ENCODE assay signal across 14 cellular contexts in the genomic region with DNA sequence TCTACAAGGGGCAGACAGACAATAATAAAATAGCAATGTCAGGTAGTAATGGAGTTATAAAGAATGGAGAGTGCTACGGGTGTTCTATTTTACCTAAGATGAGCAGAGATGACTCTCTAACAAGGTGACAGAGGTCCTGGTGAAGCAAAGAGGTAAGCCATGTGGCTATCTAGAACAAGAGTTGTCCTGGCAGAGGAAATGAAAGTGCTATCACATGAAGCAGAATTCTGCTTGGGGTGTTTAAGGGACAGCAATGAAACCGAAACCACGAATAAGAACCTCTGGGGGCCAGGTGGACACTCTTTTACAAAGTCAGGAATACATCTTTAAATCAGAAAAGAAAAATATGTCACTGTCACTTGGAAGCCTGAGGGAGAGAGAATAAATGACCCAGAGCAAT. TPM values are rescaled to one million over a fixed set of nuclear protein-coding genes. Genes with fewer than 3 reads are reported as not detected.
DNase-seq lines count a peak whose midpoint lies in the region; ATAC-seq, FAIRE-seq and TF ChIP-seq lines count a peak whose summit lies in the region.
"Had no signal": no experiment of that assay in that cellular context is flagged by ENCODE, and none has a peak within 500 bp of the region (broad histone marks: within the 10 kb centered on the region; RNA-seq: fewer than 3 reads in every experiment).

No MANE protein-coding gene starts in this region.

- H3K79me2 ChIP-seq in SK-N-SH (ENCODE audit: insufficient read depth) (no peaks in the 10 kb centered on the region), Karpas-422 (ENCODE audit: low read length) (no peaks in the 10 kb centered on the region)

- POLR2A ChIA-PET in SK-N-SH (lab: Yijun Ruan, JAX) = no interaction called here

- 51% methylated on average over 3 of the region's 3 CpGs for WGBS in SK-N-SH (ENCODE audit: low lambda C conversion rate)
- WGBS in small intestine, 3 donors = 39 to 69% (median 62%) methylated on average over 3 of the region's 3 CpGs
- 80 to 86% (median 81%) methylated on average over 3 of the region's 3 CpGs for WGBS in spleen, 5 donors

- intact Hi-C loops in spleen (cut with DNase I; ENCODE audit: low total_unique reads) = no loop called here

- DNase-seq in SK-N-SH (no peak), Karpas-422 (no peak), small intestine (peak; percentile 7), NCI-H1092 treated with DMSO at 0.1 percent for 48 hours (lab: John Stamatoyannopoulos, UW) (no peak), spleen (no peak), 8988T (no peak)
- DNase-seq: H9, NCI-H226, NCI-H526 treated with DMSO at 0.1 percent for 48 hours had no signal

- H3K4me2 ChIP-seq in SK-N-SH (0 out of 2 replicates have a peak overlapping the region, but pooled peaks have one; percentile 33), Karpas-422 (ENCODE audit: low read depth, low read length, poor library complexity, severe bottlenecking) (peak overlapping the region; percentile 20)
- H3K4me2 ChIP-seq: BLaER1 treated with 17β-estradiol and CSF1 and Interleukin-3, amounts not matched to agents 10 nM and 100 nM had no signal

- H3K36me3 ChIP-seq in SK-N-SH (replicated peaks in 1 of 2; ENCODE audit: control insufficient read depth in 1 of 2, insufficient read depth in 2 of 2, low read length in 1 of 2) = no peaks in the 10 kb centered on the region
- no peaks in the 10 kb centered on the region for H3K36me3 ChIP-seq in Karpas-422 (ENCODE audit: insufficient read depth, low read length)
- no peaks in the 10 kb centered on the region for H3K36me3 ChIP-seq in small intestine (ENCODE audit: control insufficient read depth in 2 of 2, insufficient read depth in 2 of 2, low read length in 2 of 2)
- H3K36me3 ChIP-seq in spleen = no peaks in the 10 kb centered on the region
- H3K36me3 ChIP-seq: BLaER1 treated with 17β-estradiol and CSF1 and Interleukin-3, amounts not matched to agents 10 nM and 100 nM had no signal

- H3K27me3 ChIP-seq in SK-N-SH (ENCODE audit: insufficient read depth) (no peaks in the 10 kb centered on the region), Karpas-422 (ENCODE audit: low read length) (no peaks in the 10 kb centered on the region), small intestine (ENCODE audit: control insufficient read depth in 2 of 2, insufficient read depth in 2 of 2, low read length in 2 of 2) (no peaks in the 10 kb centered on the region), spleen (replicated peaks in 1 of 7) (peaks cover 0 to 8% (median 0%) of the 10 kb centered on the region in 7 donors)
- H3K27me3 ChIP-seq: BLaER1 treated with 17β-estradiol and CSF1 and Interleukin-3, amounts not matched to agents 10 nM and 100 nM had no signal

- ATAC-seq in SK-N-SH treated with all-trans-retinoic acid at 6 μM for 48 hours = no peak
- peak; percentile 54 for ATAC-seq in HG02943 (IDR thresholded peaks at IDR 0.05; ENCODE audit: low read depth, unreplicated experiment)

- H3K4me3 ChIP-seq in SK-N-SH (ENCODE audit: low read depth in 2 of 2, low read length in 1 of 2) (no peak overlapping the region), Karpas-422 (ENCODE audit: low read length) (no peak overlapping the region), small intestine (ENCODE audit: low read depth in 1 of 2, low read length in 2 of 2) (no peak overlapping the region), spleen (no peak overlapping the region)
- H3K4me3 ChIP-seq: BLaER1 treated with 17β-estradiol and CSF1 and Interleukin-3, amounts not matched to agents 10 nM and 100 nM; SK-N-MC had no signal

- no peaks in the 10 kb centered on the region; a peak in 1 of 4 replicates for H3K4me1 ChIP-seq in SK-N-SH (ENCODE audit: control insufficient read depth in 1 of 2, insufficient read depth in 2 of 2, low read depth in 1 of 2, low read length in 1 of 2)
- H3K4me1 ChIP-seq in Karpas-422 (ENCODE audit: low read length) = no peaks in the 10 kb centered on the region
- H3K4me1 ChIP-seq in small intestine (ENCODE audit: control insufficient read depth in 2 of 2, insufficient read depth in 1 of 2, low read depth in 1 of 2, low read length in 1 of 2) = no peaks in the 10 kb centered on the region
- H3K4me1 ChIP-seq in spleen = no peaks in the 10 kb centered on the region
- H3K4me1 ChIP-seq: BLaER1 treated with 17β-estradiol and CSF1 and Interleukin-3, amounts not matched to agents 10 nM and 100 nM had no signal

- no peaks in the 10 kb centered on the region for H3K9me3 ChIP-seq in SK-N-SH
- no peaks in the 10 kb centered on the region for H3K9me3 ChIP-seq in Karpas-422 (ENCODE audit: low read length)
- H3K9me3 ChIP-seq in small intestine (ENCODE audit: control insufficient read depth, low read depth) = no peaks in the 10 kb centered on the region
- no peaks in the 10 kb centered on the region for H3K9me3 ChIP-seq in spleen
- H3K9me3 ChIP-seq: BLaER1 treated with 17β-estradiol and CSF1 and Interleukin-3, amounts not matched to agents 10 nM and 100 nM had no signal

- H3K9ac ChIP-seq in SK-N-SH (no peak overlapping the region), Karpas-422 (ENCODE audit: low read length) (no peak overlapping the region)
- H3K9ac ChIP-seq: BLaER1 treated with 17β-estradiol and CSF1 and Interleukin-3, amounts not matched to agents 10 nM and 100 nM had no signal

- H3F3A ChIP-seq in SK-N-SH (replicated peaks; ENCODE audit: insufficient read depth) = no peaks in the 10 kb centered on the region

- no peak for TF ChIP-seq EP300 in SK-N-SH (IDR thresholded peaks at IDR 0.05; ENCODE audit: borderline replicate concordance in 1 of 2, low read depth in 1 of 2, low read length in 1 of 2)

- no peak for FAIRE-seq in small intestine (lab: Jason Lieb, UNC)

- TF ChIP-seq CTCF in SK-N-SH (IDR thresholded peaks at IDR 0.05) (no peak), spleen (IDR thresholded peaks at IDR 0.05 in 8 of 11, conservative IDR thresholded peaks at IDR 0.05 in 3 of 11) (no peak)

- H3K27ac ChIP-seq in SK-N-SH (ENCODE audit: low read depth in 2 of 2, low read length in 1 of 2) (no peak overlapping the region), Karpas-422 (ENCODE audit: low read length) (no peak overlapping the region), small intestine (ENCODE audit: low read depth in 1 of 2, low read length in 1 of 2) (no peak overlapping the region), spleen (no peak overlapping the region)
- H3K27ac ChIP-seq: 22Rv1; BLaER1 treated with 17β-estradiol and CSF1 and Interleukin-3, amounts not matched to agents 10 nM and 100 nM; SK-N-MC had no signal

- TF ChIP-seq RAD21 in SK-N-SH (IDR thresholded peaks at IDR 0.05; ENCODE audit: low read length) = no peak

- H2AFZ ChIP-seq in SK-N-SH (ENCODE audit: low read depth) = no peak overlapping the region
- H2AFZ ChIP-seq in Karpas-422 (ENCODE audit: low read length) = no peak overlapping the region

- H4K20me1 ChIP-seq in SK-N-SH (ENCODE audit: insufficient read depth) (no peaks in the 10 kb centered on the region), Karpas-422 (ENCODE audit: insufficient read depth, low read depth, low read length) (no peaks in the 10 kb centered on the region)
- H4K20me1 ChIP-seq: BLaER1 treated with 17β-estradiol and CSF1 and Interleukin-3, amounts not matched to agents 10 nM and 100 nM had no signal

- no peak for TF ChIP-seq POLR2A in spleen (IDR thresholded peaks at IDR 0.05)

- H3K9me2 ChIP-seq in SK-N-SH (no peaks in the 10 kb centered on the region), Karpas-422 (replicated peaks; ENCODE audit: insufficient read depth, low read length) (no peaks in the 10 kb centered on the region)

- CTCF ChIA-PET in SK-N-SH (lab: Yijun Ruan, JAX) = no interaction called here

TF ChIP-seq in SK-N-SH, 30 proteins besides CTCF, POLR2A, EP300 and RAD21 (continues in another document):
- TF ChIP-seq JUND (IDR thresholded peaks at IDR 0.05) (no peak), YY1 (IDR thresholded peaks at IDR 0.05; ENCODE audit: low read depth) (no peak), TCF12 (IDR thresholded peaks at IDR 0.05) (no peak)
- TF ChIP-seq, protein P1, sequence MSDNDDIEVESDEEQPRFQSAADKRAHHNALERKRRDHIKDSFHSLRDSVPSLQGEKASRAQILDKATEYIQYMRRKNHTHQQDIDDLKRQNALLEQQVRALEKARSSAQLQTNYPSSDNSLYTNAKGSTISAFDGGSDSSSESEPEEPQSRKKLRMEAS (IDR thresholded peaks at IDR 0.05; ENCODE audit: low read depth) = no peak
- TF ChIP-seq, protein P2, sequence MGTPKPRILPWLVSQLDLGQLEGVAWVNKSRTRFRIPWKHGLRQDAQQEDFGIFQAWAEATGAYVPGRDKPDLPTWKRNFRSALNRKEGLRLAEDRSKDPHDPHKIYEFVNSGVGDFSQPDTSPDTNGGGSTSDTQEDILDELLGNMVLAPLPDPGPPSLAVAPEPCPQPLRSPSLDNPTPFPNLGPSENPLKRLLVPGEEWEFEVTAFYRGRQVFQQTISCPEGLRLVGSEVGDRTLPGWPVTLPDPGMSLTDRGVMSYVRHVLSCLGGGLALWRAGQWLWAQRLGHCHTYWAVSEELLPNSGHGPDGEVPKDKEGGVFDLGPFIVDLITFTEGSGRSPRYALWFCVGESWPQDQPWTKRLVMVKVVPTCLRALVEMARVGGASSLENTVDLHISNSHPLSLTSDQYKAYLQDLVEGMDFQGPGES (IDR thresholded peaks at IDR 0.05; ENCODE audit: low read depth, low read length) = no peak

TF ChIP-seq in SK-N-SH treated with all-trans-retinoic acid at 6 μM for 48 hours, 23 proteins besides CTCF, POLR2A, EP300 and RAD21 (continues in another document):
- no peak for TF ChIP-seq ESRRG (CRISPR knock-in tag; IDR thresholded peaks at IDR 0.05)
- TF ChIP-seq BACH2 (CRISPR knock-in tag; IDR thresholded peaks at IDR 0.05; ENCODE audit: borderline replicate concordance) = no peak
- TF ChIP-seq ARNTL (CRISPR knock-in tag; IDR thresholded peaks at IDR 0.05; ENCODE audit: borderline replicate concordance, low read depth) = no peak
- no peak for TF ChIP-seq ZNF565 (CRISPR knock-in tag; conservative IDR thresholded peaks at IDR 0.05; ENCODE audit: low read depth)
- no peak for TF ChIP-seq PPARA (CRISPR knock-in tag; IDR thresholded peaks at IDR 0.05; ENCODE audit: borderline replicate concordance)
- TF ChIP-seq OSR1 (CRISPR knock-in tag; IDR thresholded peaks at IDR 0.05) = no peak

RNA-seq across cellular contexts. Expression of a gene that starts 37.9 kb away (rescaled TPM):
- polyA plus RNA-seq in SK-N-SH (2012; rRNA removed) (1.8 and 2.4 TPM in 2 replicates), small intestine (1 to 10 TPM in 1 of 3 donors, under 1 TPM in 2; 0.22 to 2.2 (median 0.27) TPM), spleen (1 to 10 TPM in 2 of 3 donors, under 1 TPM in 1; 0.61 to 1.6 (median 1.4) TPM)
- polyA plus RNA-seq in SK-N-SH (2012; cell fraction: cytosol; rRNA removed) = 2.1 and 2.2 TPM in 2 replicates
- 2.5 and 3.2 TPM in 2 replicates for polyA plus RNA-seq in SK-N-SH (2012; cell fraction: nucleus; rRNA removed)
- 10.1 and 16.5 TPM in 2 replicates for total RNA-seq in Karpas-422 (2014; rRNA removed; shearing (Covaris generic); ENCODE audit: low replicate concordance)
- total RNA-seq in spleen = 1 to 10 TPM; 2.1 to 5.2 (median 3.9) TPM
